Comparison of ENCODE assay signal across 25 cellular contexts in the genomic region with DNA sequence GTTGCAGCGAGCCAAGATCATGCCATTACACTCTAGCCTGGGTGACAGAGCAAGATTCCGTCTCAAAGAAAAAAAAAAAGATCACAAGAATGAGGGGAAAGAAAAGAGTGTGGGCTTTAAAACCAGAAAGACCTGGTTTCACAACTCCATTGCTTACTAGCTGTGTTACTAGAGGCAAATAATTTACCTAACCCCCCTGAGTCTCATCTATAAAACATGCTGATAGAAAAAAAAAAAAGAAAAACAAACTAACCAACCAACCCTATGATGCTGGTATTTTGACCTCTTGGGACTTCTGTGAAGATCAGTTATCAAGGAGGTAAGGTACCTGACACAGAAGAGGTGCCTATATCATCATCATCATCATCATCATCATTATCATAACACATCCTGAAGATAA.
"Had no signal": no experiment of that assay in that cellular context is flagged by ENCODE, and none has a peak within 500 bp of the region (broad histone marks: within the 10 kb centered on the region; RNA-seq: fewer than 3 reads in every experiment).

No MANE protein-coding gene starts in this region.

- H3K9me3 ChIP-seq: esophagus squamous epithelium, gastrocnemius medialis, heart right ventricle, left lung, lower lobe of right lung, mucosa of descending colon had no signal

- H3K27ac ChIP-seq: coronary artery, dorsolateral prefrontal cortex, epithelial cell of prostate, esophagus squamous epithelium, gastrocnemius medialis, heart right ventricle, left lung, lower lobe of right lung had no signal

- H3K4me1 ChIP-seq: gastrocnemius medialis, heart right ventricle, left lung, lower lobe of right lung had no signal

- FAIRE-seq: colon, islet of Langerhans, keratinocyte had no signal

- H3K27me3 ChIP-seq: dorsolateral prefrontal cortex, esophagus squamous epithelium, gastrocnemius medialis, heart right ventricle, left lung had no signal

- H3K4me3 ChIP-seq: coronary artery, dorsolateral prefrontal cortex, esophagus squamous epithelium, gastrocnemius medialis, heart right ventricle, left lung, lower lobe of right lung, mucosa of descending colon had no signal

- H3K9me3 Mint-ChIP-seq: mesothelial cell of epicardium had no signal

- H3K4me3 Mint-ChIP-seq: mesothelial cell of epicardium had no signal

- H3K4me1 Mint-ChIP-seq: mesothelial cell of epicardium had no signal

- ATAC-seq: esophagus mucosa, gastrocnemius medialis, heart right ventricle, left lung, left ventricle myocardium superior, lower lobe of right lung, mucosa of descending colon had no signal

- H3K27ac Mint-ChIP-seq: mesothelial cell of epicardium had no signal

- H3K36me3 ChIP-seq: gastrocnemius medialis had no signal

- DNase-seq: dermis blood vessel endothelial cell; dorsolateral prefrontal cortex; effector CD4-positive, alpha-beta T cell; effector memory CD4-positive, alpha-beta T cell; erythroblast; esophagus squamous epithelium; foreskin fibroblast; foreskin melanocyte; gastrocnemius medialis; glutamatergic neuron; head of caudate nucleus; heart right ventricle; hippocampal formation; left cardiac atrium; left lung; left ventricle myocardium superior; mucosa of descending colon had no signal
